ENCODE assay signal across 1 cellular context in the genomic region with DNA sequence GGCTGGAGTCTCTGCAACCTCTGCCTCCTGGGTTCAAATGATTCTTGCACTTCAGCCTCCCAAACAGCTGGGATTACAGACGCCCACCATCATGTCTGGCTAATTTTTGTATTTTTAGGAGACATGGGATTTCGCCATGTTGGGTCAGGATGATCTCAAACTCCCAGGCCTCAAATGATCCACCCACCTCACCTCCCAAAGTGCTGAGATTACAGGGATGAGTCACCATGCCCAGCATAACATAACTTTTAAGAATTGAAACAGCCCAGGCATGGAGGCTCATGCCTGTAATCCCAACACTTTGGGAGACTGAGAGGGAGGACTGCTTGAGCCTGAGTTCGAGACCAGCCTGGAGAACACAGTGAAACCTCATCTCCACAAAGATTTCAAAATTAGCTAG.
TF ChIP-seq lines count a peak whose summit lies in the region.

No MANE protein-coding gene starts in this region.

TF ChIP-seq in GM23338, 12 proteins besides CTCF, POLR2A, EP300 and RAD21:
- TF ChIP-seq, protein P1, sequence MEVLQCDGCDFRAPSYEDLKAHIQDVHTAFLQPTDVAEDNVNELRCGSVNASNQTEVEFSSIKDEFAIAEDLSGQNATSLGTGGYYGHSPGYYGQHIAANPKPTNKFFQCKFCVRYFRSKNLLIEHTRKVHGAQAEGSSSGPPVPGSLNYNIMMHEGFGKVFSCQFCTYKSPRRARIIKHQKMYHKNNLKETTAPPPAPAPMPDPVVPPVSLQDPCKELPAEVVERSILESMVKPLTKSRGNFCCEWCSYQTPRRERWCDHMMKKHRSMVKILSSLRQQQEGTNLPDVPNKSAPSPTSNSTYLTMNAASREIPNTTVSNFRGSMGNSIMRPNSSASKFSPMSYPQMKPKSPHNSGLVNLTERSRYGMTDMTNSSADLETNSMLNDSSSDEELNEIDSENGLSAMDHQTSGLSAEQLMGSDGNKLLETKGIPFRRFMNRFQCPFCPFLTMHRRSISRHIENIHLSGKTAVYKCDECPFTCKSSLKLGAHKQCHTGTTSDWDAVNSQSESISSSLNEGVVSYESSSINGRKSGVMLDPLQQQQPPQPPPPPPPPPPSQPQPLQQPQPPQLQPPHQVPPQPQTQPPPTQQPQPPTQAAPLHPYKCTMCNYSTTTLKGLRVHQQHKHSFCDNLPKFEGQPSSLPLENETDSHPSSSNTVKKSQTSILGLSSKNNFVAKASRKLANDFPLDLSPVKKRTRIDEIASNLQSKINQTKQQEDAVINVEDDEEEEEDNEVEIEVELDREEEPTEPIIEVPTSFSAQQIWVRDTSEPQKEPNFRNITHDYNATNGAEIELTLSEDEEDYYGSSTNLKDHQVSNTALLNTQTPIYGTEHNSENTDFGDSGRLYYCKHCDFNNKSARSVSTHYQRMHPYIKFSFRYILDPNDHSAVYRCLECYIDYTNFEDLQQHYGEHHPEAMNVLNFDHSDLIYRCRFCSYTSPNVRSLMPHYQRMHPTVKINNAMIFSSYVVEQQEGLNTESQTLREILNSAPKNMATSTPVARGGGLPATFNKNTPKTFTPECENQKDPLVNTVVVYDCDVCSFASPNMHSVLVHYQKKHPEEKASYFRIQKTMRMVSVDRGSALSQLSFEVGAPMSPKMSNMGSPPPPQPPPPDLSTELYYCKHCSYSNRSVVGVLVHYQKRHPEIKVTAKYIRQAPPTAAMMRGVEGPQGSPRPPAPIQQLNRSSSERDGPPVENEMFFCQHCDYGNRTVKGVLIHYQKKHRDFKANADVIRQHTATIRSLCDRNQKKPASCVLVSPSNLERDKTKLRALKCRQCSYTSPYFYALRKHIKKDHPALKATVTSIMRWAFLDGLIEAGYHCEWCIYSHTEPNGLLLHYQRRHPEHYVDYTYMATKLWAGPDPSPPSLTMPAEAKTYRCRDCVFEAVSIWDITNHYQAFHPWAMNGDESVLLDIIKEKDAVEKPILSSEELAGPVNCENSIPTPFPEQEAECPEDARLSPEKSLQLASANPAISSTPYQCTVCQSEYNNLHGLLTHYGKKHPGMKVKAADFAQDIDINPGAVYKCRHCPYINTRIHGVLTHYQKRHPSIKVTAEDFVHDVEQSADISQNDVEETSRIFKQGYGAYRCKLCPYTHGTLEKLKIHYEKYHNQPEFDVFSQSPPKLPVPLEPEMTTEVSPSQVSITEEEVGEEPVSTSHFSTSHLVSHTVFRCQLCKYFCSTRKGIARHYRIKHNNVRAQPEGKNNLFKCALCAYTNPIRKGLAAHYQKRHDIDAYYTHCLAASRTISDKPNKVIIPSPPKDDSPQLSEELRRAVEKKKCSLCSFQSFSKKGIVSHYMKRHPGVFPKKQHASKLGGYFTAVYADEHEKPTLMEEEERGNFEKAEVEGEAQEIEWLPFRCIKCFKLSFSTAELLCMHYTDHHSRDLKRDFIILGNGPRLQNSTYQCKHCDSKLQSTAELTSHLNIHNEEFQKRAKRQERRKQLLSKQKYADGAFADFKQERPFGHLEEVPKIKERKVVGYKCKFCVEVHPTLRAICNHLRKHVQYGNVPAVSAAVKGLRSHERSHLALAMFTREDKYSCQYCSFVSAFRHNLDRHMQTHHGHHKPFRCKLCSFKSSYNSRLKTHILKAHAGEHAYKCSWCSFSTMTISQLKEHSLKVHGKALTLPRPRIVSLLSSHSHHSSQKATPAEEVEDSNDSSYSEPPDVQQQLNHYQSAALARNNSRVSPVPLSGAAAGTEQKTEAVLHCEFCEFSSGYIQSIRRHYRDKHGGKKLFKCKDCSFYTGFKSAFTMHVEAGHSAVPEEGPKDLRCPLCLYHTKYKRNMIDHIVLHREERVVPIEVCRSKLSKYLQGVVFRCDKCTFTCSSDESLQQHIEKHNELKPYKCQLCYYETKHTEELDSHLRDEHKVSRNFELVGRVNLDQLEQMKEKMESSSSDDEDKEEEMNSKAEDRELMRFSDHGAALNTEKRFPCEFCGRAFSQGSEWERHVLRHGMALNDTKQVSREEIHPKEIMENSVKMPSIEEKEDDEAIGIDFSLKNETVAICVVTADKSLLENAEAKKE (CRISPR knock-in tag; IDR thresholded peaks at IDR 0.05), result no peak
- no peak for TF ChIP-seq POLR2AphosphoS5 (IDR thresholded peaks at IDR 0.05; ENCODE audit: low read depth)
- TF ChIP-seq EZH2 (IDR thresholded peaks at IDR 0.05; ENCODE audit: low read depth, unreplicated experiment), result no peak
- no peak for TF ChIP-seq JUNB (IDR thresholded peaks at IDR 0.05; ENCODE audit: unreplicated experiment)
- TF ChIP-seq NANOG (IDR thresholded peaks at IDR 0.05; ENCODE audit: borderline replicate concordance), result no peak
- no peak for TF ChIP-seq EZH2phosphoT487 (IDR thresholded peaks at IDR 0.05; ENCODE audit: unreplicated experiment)
- TF ChIP-seq, protein P2, sequence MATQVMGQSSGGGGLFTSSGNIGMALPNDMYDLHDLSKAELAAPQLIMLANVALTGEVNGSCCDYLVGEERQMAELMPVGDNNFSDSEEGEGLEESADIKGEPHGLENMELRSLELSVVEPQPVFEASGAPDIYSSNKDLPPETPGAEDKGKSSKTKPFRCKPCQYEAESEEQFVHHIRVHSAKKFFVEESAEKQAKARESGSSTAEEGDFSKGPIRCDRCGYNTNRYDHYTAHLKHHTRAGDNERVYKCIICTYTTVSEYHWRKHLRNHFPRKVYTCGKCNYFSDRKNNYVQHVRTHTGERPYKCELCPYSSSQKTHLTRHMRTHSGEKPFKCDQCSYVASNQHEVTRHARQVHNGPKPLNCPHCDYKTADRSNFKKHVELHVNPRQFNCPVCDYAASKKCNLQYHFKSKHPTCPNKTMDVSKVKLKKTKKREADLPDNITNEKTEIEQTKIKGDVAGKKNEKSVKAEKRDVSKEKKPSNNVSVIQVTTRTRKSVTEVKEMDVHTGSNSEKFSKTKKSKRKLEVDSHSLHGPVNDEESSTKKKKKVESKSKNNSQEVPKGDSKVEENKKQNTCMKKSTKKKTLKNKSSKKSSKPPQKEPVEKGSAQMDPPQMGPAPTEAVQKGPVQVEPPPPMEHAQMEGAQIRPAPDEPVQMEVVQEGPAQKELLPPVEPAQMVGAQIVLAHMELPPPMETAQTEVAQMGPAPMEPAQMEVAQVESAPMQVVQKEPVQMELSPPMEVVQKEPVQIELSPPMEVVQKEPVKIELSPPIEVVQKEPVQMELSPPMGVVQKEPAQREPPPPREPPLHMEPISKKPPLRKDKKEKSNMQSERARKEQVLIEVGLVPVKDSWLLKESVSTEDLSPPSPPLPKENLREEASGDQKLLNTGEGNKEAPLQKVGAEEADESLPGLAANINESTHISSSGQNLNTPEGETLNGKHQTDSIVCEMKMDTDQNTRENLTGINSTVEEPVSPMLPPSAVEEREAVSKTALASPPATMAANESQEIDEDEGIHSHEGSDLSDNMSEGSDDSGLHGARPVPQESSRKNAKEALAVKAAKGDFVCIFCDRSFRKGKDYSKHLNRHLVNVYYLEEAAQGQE (IDR thresholded peaks at IDR 0.05; ENCODE audit: unreplicated experiment), result no peak
- TF ChIP-seq ZNF331 (CRISPR knock-in tag; IDR thresholded peaks at IDR 0.05; ENCODE audit: low read depth), result no peak
- TF ChIP-seq ZNF114 (CRISPR knock-in tag; IDR thresholded peaks at IDR 0.05), result no peak
- TF ChIP-seq STAT1 (IDR thresholded peaks at IDR 0.05; ENCODE audit: unreplicated experiment), result no peak
- TF ChIP-seq CREB1 (CRISPR knock-in tag; IDR thresholded peaks at IDR 0.05; ENCODE audit: low read depth), result no peak
- TF ChIP-seq ETS1 (IDR thresholded peaks at IDR 0.05), result no peak
